Comparison of ENCODE assay signal across 21 cellular contexts in genomic region chr3:9428411-9428810, GRCh38. TPM values are rescaled to one million over a fixed set of nuclear protein-coding genes. Genes with fewer than 3 reads are reported as not detected.
DNase-seq lines count a peak whose midpoint lies in the region; ATAC-seq and TF ChIP-seq lines count a peak whose summit lies in the region.
"Had no signal": no experiment of that assay in that cellular context is flagged by ENCODE, and none has a peak within 500 bp of the region (broad histone marks: within the 10 kb centered on the region; RNA-seq: fewer than 3 reads in every experiment).

No MANE protein-coding gene starts in this region.

- H3K14ac ChIP-seq in mesenchymal stem cell (ENCODE audit: low read length in 2 of 2) = no peak overlapping the region

- DNase-seq in breast epithelium (ENCODE audit: low spot score in 2 of 2) (no peak), mammary epithelial cell (no peak), mesenchymal stem cell (no peak), hepatocyte (ENCODE audit: low spot score) (no peak)
- no peak for DNase-seq in central memory CD8-positive, alpha-beta T cell (ENCODE audit: low spot score in 2 of 2)
- no peak for DNase-seq in NK-92 treated with Interleukin-12 subunit alpha and Interleukin-12 subunit beta, amount 100 ng/mL, for 24 hours (lab: John Stamatoyannopoulos, UW)
- DNase-seq: BE2C; Caco-2; CD4-positive, CD25-positive, alpha-beta regulatory T cell; DMS153; GF-D8; MV-4-11; NCI-H1694 treated with DMSO at 0.1 percent for 48 hours; NCI-H2107; NCI-H510A treated with DMSO at 0.1 percent for 48 hours; NCI-H774; PC-3; RPMI8226; SHP77 treated with DMSO at 0.1 percent for 48 hours had no signal

- H3K4me1 Mint-ChIP-seq in central memory CD8-positive, alpha-beta T cell = peaks cover 16% of the 10 kb centered on the region

- H4K91ac ChIP-seq in mesenchymal stem cell (ENCODE audit: low read length) = no peak overlapping the region

- H3K4me1 ChIP-seq in breast epithelium (peaks cover 0 to 7% of the 10 kb centered on the region in 2 donors), mammary epithelial cell (ENCODE audit: insufficient read depth, low read length) (peaks cover 22% of the 10 kb centered on the region), mesenchymal stem cell (ENCODE audit: control insufficient read depth, insufficient read depth, low read depth, low read length) (peaks cover 6% of the 10 kb centered on the region), hepatocyte (ENCODE audit: insufficient read depth) (peaks cover 25% of the 10 kb centered on the region)
- H3K4me1 ChIP-seq: BE2C had no signal

- peaks cover 8% of the 10 kb centered on the region for H3K36me3 ChIP-seq in breast epithelium
- H3K36me3 ChIP-seq in mammary epithelial cell (ENCODE audit: insufficient read depth, low read length) = peaks cover 36% of the 10 kb centered on the region
- peaks cover 12 to 69% of the 10 kb centered on the region in 2 experiments for H3K36me3 ChIP-seq in mesenchymal stem cell (ENCODE audit: control insufficient read depth in 1 of 2, insufficient read depth in 2 of 2, low read depth in 1 of 2, low read length in 2 of 2)
- peaks cover 14% of the 10 kb centered on the region for H3K36me3 ChIP-seq in hepatocyte (replicated peaks; ENCODE audit: insufficient read depth, low read depth)

- no peak overlapping the region for H3K23ac ChIP-seq in mesenchymal stem cell (ENCODE audit: low read length in 2 of 2)

- no peaks in the 10 kb centered on the region for H3K27me3 Mint-ChIP-seq in central memory CD8-positive, alpha-beta T cell
- H3K27me3 Mint-ChIP-seq: CD4-positive, CD25-positive, alpha-beta regulatory T cell had no signal

- peaks cover 1% of the 10 kb centered on the region for H3K79me1 ChIP-seq in mesenchymal stem cell (replicated peaks; ENCODE audit: low read length, poor library complexity, severe bottlenecking)

- H2BK12ac ChIP-seq in mesenchymal stem cell (ENCODE audit: low read length in 2 of 2) = no peak overlapping the region

- H2AK5ac ChIP-seq in mesenchymal stem cell (ENCODE audit: low read length, severe bottlenecking) = no peak overlapping the region

- H3K4me2 ChIP-seq in mammary epithelial cell (ENCODE audit: insufficient read depth, low read depth, low read length) = no peak overlapping the region
- no peak overlapping the region for H3K4me2 ChIP-seq in mesenchymal stem cell (ENCODE audit: low read length, poor library complexity, severe bottlenecking)
- H3K4me2 ChIP-seq in hepatocyte = no peak overlapping the region
- H3K4me2 ChIP-seq: KMS-11 had no signal

- no peak overlapping the region for H2BK15ac ChIP-seq in mesenchymal stem cell (ENCODE audit: low read depth, poor library complexity, severe bottlenecking)

- no peak overlapping the region for H2BK5ac ChIP-seq in mesenchymal stem cell (ENCODE audit: low read depth, low read length, poor library complexity, severe bottlenecking)

- H2AFZ ChIP-seq in mammary epithelial cell (ENCODE audit: low read depth, low read length) (no peak overlapping the region), mesenchymal stem cell (ENCODE audit: low read depth, low read length) (no peak overlapping the region), hepatocyte (no peak overlapping the region)

- no peaks in the 10 kb centered on the region for H3K9me3 Mint-ChIP-seq in central memory CD8-positive, alpha-beta T cell
- H3K9me3 Mint-ChIP-seq: CD4-positive, CD25-positive, alpha-beta regulatory T cell had no signal

- peaks cover 64% of the 10 kb centered on the region for H3K36me3 Mint-ChIP-seq in central memory CD8-positive, alpha-beta T cell (ENCODE audit: insufficient read depth)

- TF ChIP-seq CTCF in breast epithelium (IDR thresholded peaks at IDR 0.05) = no peak
- no peak for TF ChIP-seq CTCF in mammary epithelial cell (conservative IDR thresholded peaks at IDR 0.05 in 1 of 2, IDR thresholded peaks at IDR 0.05 in 1 of 2; ENCODE audit: extremely low read depth in 1 of 2, insufficient read depth in 1 of 2, low read depth in 1 of 2, low read length in 2 of 2)
- no peak for TF ChIP-seq CTCF in hepatocyte (IDR thresholded peaks at IDR 0.05; ENCODE audit: poor library complexity)

- TF ChIP-seq POLR2A in breast epithelium (IDR thresholded peaks at IDR 0.05) = no peak

- H4K8ac ChIP-seq in mesenchymal stem cell (ENCODE audit: low read length) = no peak overlapping the region

- H3K4me3 ChIP-seq in breast epithelium (no peak overlapping the region), mammary epithelial cell (replicated peaks in 1 of 3; ENCODE audit: insufficient read depth in 1 of 3, low read depth in 2 of 3, low read length in 3 of 3) (no peak overlapping the region), mesenchymal stem cell (ENCODE audit: insufficient read depth in 1 of 2, low read depth in 1 of 2, low read length in 2 of 2) (no peak overlapping the region), hepatocyte (no peak overlapping the region)

- peak overlapping the region; percentile 83 for H3K27ac Mint-ChIP-seq in central memory CD8-positive, alpha-beta T cell (ENCODE audit: low read depth)
- H3K27ac Mint-ChIP-seq: CD4-positive, CD25-positive, alpha-beta regulatory T cell had no signal

- dilution Hi-C loops in mammary epithelial cell (cut with HindIII; ENCODE audit: low sequenced_read_pairs) = no loop called here

- no peak overlapping the region for H3K4me3 Mint-ChIP-seq in central memory CD8-positive, alpha-beta T cell
- H3K4me3 Mint-ChIP-seq: CD4-positive, CD25-positive, alpha-beta regulatory T cell had no signal

- H3K27me3 ChIP-seq in breast epithelium (no peaks in the 10 kb centered on the region), mammary epithelial cell (ENCODE audit: insufficient read depth, low read length) (no peaks in the 10 kb centered on the region), mesenchymal stem cell (ENCODE audit: control insufficient read depth in 1 of 2, insufficient read depth in 1 of 2, low read length in 2 of 2) (no peaks in the 10 kb centered on the region), hepatocyte (no peaks in the 10 kb centered on the region)
- H3K27me3 ChIP-seq: BE2C had no signal

- H3K9me3 ChIP-seq in breast epithelium = no peaks in the 10 kb centered on the region
- H3K9me3 ChIP-seq in mammary epithelial cell (replicated peaks; ENCODE audit: insufficient read depth, low read length) = no peaks in the 10 kb centered on the region
- H3K9me3 ChIP-seq in mesenchymal stem cell (ENCODE audit: control insufficient read depth, low read length) = no peaks in the 10 kb centered on the region
- H3K9me3 ChIP-seq in hepatocyte (ENCODE audit: low read depth) = no peaks in the 10 kb centered on the region
- H3K9me3 ChIP-seq: BE2C, Caco-2 had no signal

- H2BK120ac ChIP-seq in mesenchymal stem cell (ENCODE audit: low read depth, low read length) = no peak overlapping the region

- in situ Hi-C loops in mammary epithelial cell (cut with MboI; ENCODE audit: low sequenced_read_pairs in 2 of 2) = loop anchor here in 1 of 2 donors (10.0 kb wide), 1 partner anchor 64 kb away; the partner anchor contains the start of gene THUMPD3

- intact Hi-C loops in breast epithelium (cut with DNase I; ENCODE audit: low total_unique reads) = no loop called here
- intact Hi-C loops in mammary epithelial cell (cut with micrococcal nuclease) = no loop called here

- no TSS peak for BruUV-seq in mammary epithelial cell (replicated peaks; lab: Mats Ljungman, UMichigan)

- H3K9me2 ChIP-seq in hepatocyte (replicated peaks; ENCODE audit: insufficient read depth) = no peaks in the 10 kb centered on the region

- no peak overlapping the region for H3K18ac ChIP-seq in mesenchymal stem cell (ENCODE audit: low read depth in 1 of 2, low read length in 2 of 2)

- H3K27ac ChIP-seq in breast epithelium (peak overlapping the region; percentile 3 to 17), mammary epithelial cell (ENCODE audit: insufficient read depth, low read depth, low read length) (no peak overlapping the region), mesenchymal stem cell (ENCODE audit: low read length, poor library complexity, severe bottlenecking) (no peak overlapping the region), hepatocyte (no peak overlapping the region)
- H3K27ac ChIP-seq: KMS-11 had no signal

- no peak for ATAC-seq in central memory CD8-positive, alpha-beta T cell (replicated peaks; ENCODE audit: extremely low read depth, poor library complexity, severe bottlenecking)
- ATAC-seq in HG03159 (IDR thresholded peaks at IDR 0.05; ENCODE audit: unreplicated experiment) = no peak
- ATAC-seq: PC-3 had no signal

- H4K20me1 ChIP-seq in mammary epithelial cell (ENCODE audit: insufficient read depth, low read length) (no peaks in the 10 kb centered on the region), hepatocyte (ENCODE audit: insufficient read depth, poor library complexity, severe bottlenecking) (peaks cover 56% of the 10 kb centered on the region)

- no peak overlapping the region for H3K4ac ChIP-seq in mesenchymal stem cell (ENCODE audit: low read depth in 1 of 2, low read length in 2 of 2)

- H3K79me2 ChIP-seq in mammary epithelial cell (ENCODE audit: insufficient read depth, low read length) (peaks cover 95% of the 10 kb centered on the region), hepatocyte (peaks cover 99% of the 10 kb centered on the region)

- H3K9ac ChIP-seq in mammary epithelial cell (ENCODE audit: insufficient read depth, low read length) (no peak overlapping the region), mesenchymal stem cell (ENCODE audit: low read length) (peak overlapping the region; percentile 53)
- H3K9ac ChIP-seq: KMS-11 had no signal

- CTCF ChIA-PET in mammary epithelial cell (lab: Charles Lee; ENCODE audit: low non-redundant PET) = no interaction called here

RNA-seq across cellular contexts. Expression of gene SETD5, which starts 31.0 kb away (rescaled TPM):
- 100 to 1,000 TPM in 2 of 3 donors, 10 to 100 TPM in 1; 63.0 to 135 (median 118) TPM for total RNA-seq in breast epithelium
- total RNA-seq in mammary epithelial cell = 100 to 1,000 TPM; 108 to 140 TPM
- polyA plus RNA-seq in mammary epithelial cell = 50.5 TPM
- 100 TPM for polyA minus RNA-seq in mammary epithelial cell
- polyA plus RNA-seq in mesenchymal stem cell (2013, experiment 1 of 2) = 83.9 TPM
- 77.6 TPM for polyA plus RNA-seq in mesenchymal stem cell (2013, experiment 2 of 2)
- 69.8 and 75.2 TPM in 2 replicates for total RNA-seq in hepatocyte
- polyA plus RNA-seq in hepatocyte = 110 and 119 TPM in 2 replicates

Comparison
In these comparisons a context has a peak if more than half of its experiments do, and no peak if none do; other contexts are left out.
1. H3K27ac ChIP-seq: peak in breast epithelium (2 of 2); none in mammary epithelial cell (single experiment), mesenchymal stem cell (single experiment) and hepatocyte (single experiment).